Comparison of ENCODE assay signal across 20 cellular contexts in genomic region chr12:105204127-105204526, GRCh38.
"Had no signal": no experiment of that assay in that cellular context is flagged by ENCODE, and none has a peak within 500 bp of the region (broad histone marks: within the 10 kb centered on the region; RNA-seq: fewer than 3 reads in every experiment).

No MANE protein-coding gene starts in this region.

- H3K27me3 Mint-ChIP-seq: activated CD4-positive, alpha-beta memory T cell treated with anti-CD3 and anti-CD28 coated beads for 36 hours; memory B cell; naive B cell; progenitor cell of endocrine pancreas; T-cell; type B pancreatic cell had no signal

- H3K4me1 Mint-ChIP-seq: endodermal cell, memory B cell, naive B cell, T-cell had no signal

- H3K4me3 ChIP-seq: esophagus squamous epithelium, heart left ventricle, SK-N-MC, thoracic aorta, vagina had no signal

- H3K4me3 Mint-ChIP-seq: activated CD4-positive, alpha-beta memory T cell treated with anti-CD3 and anti-CD28 coated beads for 36 hours; endodermal cell; memory B cell; neural crest cell; T-cell; type B pancreatic cell had no signal

- H3K27me3 ChIP-seq: esophagus squamous epithelium, heart left ventricle, vagina had no signal

- DNase-seq: activated CD4-positive, alpha-beta memory T cell treated with anti-CD3 and anti-CD28 coated beads for 36 hours; activated CD4-positive, alpha-beta T cell treated with anti-CD3 and anti-CD28 coated beads for 1 hour; cerebellar nuclear complex; cortex of kidney; endodermal cell; esophagus squamous epithelium; heart left ventricle; left cardiac atrium; naive B cell; T-cell had no signal

- H3K9me3 Mint-ChIP-seq: activated CD4-positive, alpha-beta memory T cell treated with anti-CD3 and anti-CD28 coated beads for 36 hours; activated naive CD4-positive, alpha-beta T cell treated with anti-CD3 and anti-CD28 coated beads, Interleukin-2, amount 50 U/mL, for 72 hours; endodermal cell; memory B cell; naive B cell; neural crest cell; T-cell; type B pancreatic cell had no signal

- H3K27ac Mint-ChIP-seq: endodermal cell, memory B cell, T-cell, type B pancreatic cell had no signal

- FAIRE-seq: islet of Langerhans, TTC549 had no signal

- H3K9me3 ChIP-seq: esophagus squamous epithelium, heart left ventricle, thoracic aorta, vagina had no signal

- ATAC-seq: heart left ventricle, left cardiac atrium, T-cell had no signal

- H3K27ac ChIP-seq: esophagus squamous epithelium, heart left ventricle, SK-N-MC, thoracic aorta had no signal
